ENCODE assay signal across 8 cellular contexts in the genomic region with DNA sequence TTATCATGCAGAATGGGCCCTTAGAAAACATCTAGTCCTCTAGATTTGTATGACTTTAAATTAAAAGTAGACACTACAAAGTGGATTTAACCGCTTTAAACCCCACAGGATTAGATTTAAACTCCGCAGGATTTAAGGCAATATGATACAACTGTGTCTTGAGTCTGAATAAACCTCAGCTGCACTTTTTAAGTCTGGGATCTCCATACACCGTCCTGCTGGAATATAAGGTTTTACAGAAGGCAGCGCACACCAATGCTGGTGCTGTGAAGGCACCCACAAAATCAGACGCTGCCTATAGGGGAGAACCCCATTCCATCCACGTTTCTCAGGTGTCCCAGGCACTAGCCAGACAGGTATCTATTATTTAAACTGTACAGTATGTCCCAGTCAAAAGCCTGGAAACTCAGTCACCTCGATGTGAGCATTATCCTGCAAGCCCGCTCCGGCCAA. TPM values are rescaled to one million over a fixed set of nuclear protein-coding genes. Genes with fewer than 3 reads are reported as not detected.
DNase-seq lines count a peak whose midpoint lies in the region; ATAC-seq, FAIRE-seq and TF ChIP-seq lines count a peak whose summit lies in the region.

No MANE protein-coding gene starts in this region.

- TF ChIP-seq CTCF in A549 (IDR thresholded peaks at IDR 0.05) (no peak), HL-60 (IDR thresholded peaks at IDR 0.05; ENCODE audit: insufficient read depth, low read length) (no peak), body of pancreas (IDR thresholded peaks at IDR 0.05) (no peak), lower leg skin (IDR thresholded peaks at IDR 0.05) (no peak), transverse colon (IDR thresholded peaks at IDR 0.05) (no peak)

- H3K27me3 ChIP-seq in HL-60 (ENCODE audit: insufficient read depth, poor library complexity, severe bottlenecking), result no peaks in the 10 kb centered on the region
- H3K27me3 ChIP-seq in body of pancreas, result no peaks in the 10 kb centered on the region
- no peaks in the 10 kb centered on the region for H3K27me3 ChIP-seq in transverse colon

- peak overlapping the region; percentile 83 to 91 for H3K27ac ChIP-seq in A549
- no peak overlapping the region for H3K27ac ChIP-seq in HL-60 (replicated peaks)
- H3K27ac ChIP-seq in body of pancreas, result peak overlapping the region in 3 of 4 donors; percentile 72 to 85 (median 76)
- peak overlapping the region; percentile 86 to 93 (median 90) for H3K27ac ChIP-seq in transverse colon

- peak; percentile 1 to 37; a peak in 3 of 6 replicates for ATAC-seq in A549
- no peak for ATAC-seq in body of pancreas
- no peak for ATAC-seq in GM18861 (IDR thresholded peaks at IDR 0.05; ENCODE audit: unreplicated experiment)

- H3K36me3 ChIP-seq in body of pancreas (replicated peaks in 1 of 2; ENCODE audit: insufficient read depth in 1 of 2, low read depth in 2 of 2) (no peaks in the 10 kb centered on the region), transverse colon (no peaks in the 10 kb centered on the region)

- DNase-seq in A549 (ENCODE audit: low read depth in 1 of 2, low spot score in 1 of 2) (peak in 1 of 2 experiments; percentile 1), HL-60 (ENCODE audit: low read depth in 1 of 2, low spot score in 1 of 2) (no peak), body of pancreas (no peak), lower leg skin (ENCODE audit: low spot score in 2 of 2) (no peak), transverse colon (no peak), retina (no peak)
- DNase-seq in stimulated activated CD4-positive, alpha-beta T cell treated with anti-CD3 and anti-CD28 coated beads, Interleukin-4, amount 100 ng/mL, for 24 hours, result no peak

- no peak for TF ChIP-seq RAD21 in A549 (conservative IDR thresholded peaks at IDR 0.05 in 1 of 2, IDR thresholded peaks at IDR 0.05 in 1 of 2)

- no peak for FAIRE-seq in A549 (lab: Jason Lieb, UNC)

- H3K4me3 ChIP-seq in A549 (peak overlapping the region; percentile 93), HL-60 (replicated peaks; ENCODE audit: insufficient read depth, low read length) (peak overlapping the region; percentile 93), body of pancreas (peak overlapping the region; percentile 92 to 98), lower leg skin (ENCODE audit: low read depth, poor library complexity, severe bottlenecking) (peak overlapping the region; percentile 89), transverse colon (peak overlapping the region; percentile 77 to 93 (median 90))

- TF ChIP-seq EP300 in A549 (IDR thresholded peaks at IDR 0.05) (no peak), transverse colon (IDR thresholded peaks at IDR 0.05; ENCODE audit: low read depth) (no peak)

- CTCF ChIA-PET in A549 (lab: Yijun Ruan, JAX), result no interaction called here

- H3K4me1 ChIP-seq in A549 (peaks cover 11% of the 10 kb centered on the region), body of pancreas (peaks cover 16% of the 10 kb centered on the region), transverse colon (peaks cover 0 to 33% (median 7%) of the 10 kb centered on the region in 4 donors)

- peak overlapping the region; percentile 93 for H3K4me2 ChIP-seq in A549

- H3K9me3 ChIP-seq in A549, result no peaks in the 10 kb centered on the region; the same call in 2 of the 3 replicates
- H3K9me3 ChIP-seq in body of pancreas, result no peaks in the 10 kb centered on the region
- no peaks in the 10 kb centered on the region for H3K9me3 ChIP-seq in transverse colon

- in situ Hi-C loops in transverse colon (cut with MboI; ENCODE audit: low pct_ligation_motif_present in 1 of 4, low pct_unique_long_range_greater_than_20kb in 1 of 4, low sequenced_read_pairs in 3 of 4), result no loop called here

- WGBS in A549 (ENCODE audit: missing lambda C conversion rate), result 46% methylated on average over 8 of the region's 9 CpGs
- 17 to 18% methylated on average over 9 of the region's 9 CpGs for WGBS in body of pancreas, 2 donors
- WGBS in lower leg skin, 2 donors, result 12 to 16% methylated on average over 9 of the region's 9 CpGs
- WGBS in transverse colon (ENCODE audit: low coverage in 1 of 2), 2 donors, result 14 to 23% methylated on average over 2 to 9 of the region's 9 CpGs

- TF ChIP-seq POLR2A in A549 (IDR thresholded peaks at IDR 0.05; ENCODE audit: low read length) (no peak), body of pancreas (IDR thresholded peaks at IDR 0.05) (no peak), lower leg skin (IDR thresholded peaks at IDR 0.05) (no peak), transverse colon (IDR thresholded peaks at IDR 0.05) (no peak)

- POLR2A ChIA-PET in A549 (lab: Yijun Ruan, JAX), result interaction anchor here (1.8 kb wide), 1 partner anchor 11 kb away, joined by 8 read pairs; no protein-coding TSS in a partner anchor

- intact Hi-C loops in body of pancreas (cut with DNase I), result no loop called here
- intact Hi-C loops in lower leg skin (cut with DNase I; ENCODE audit: low total_unique reads), result no loop called here
- intact Hi-C loops in transverse colon (cut with DNase I; ENCODE audit: low total_unique reads), result loop anchor here (5.0 kb wide), 1 partner anchor 71 kb away; the partner anchor contains the start of gene ABHD5

TF ChIP-seq in A549, 52 proteins besides CTCF, POLR2A, EP300 and RAD21:
- TF ChIP-seq NR3C1 (IDR thresholded peaks at IDR 0.05), result no peak
- TF ChIP-seq NPAS2 (CRISPR knock-in tag; IDR thresholded peaks at IDR 0.05; ENCODE audit: borderline replicate concordance), result no peak
- no peak for TF ChIP-seq RNF2 (IDR thresholded peaks at IDR 0.05; ENCODE audit: borderline replicate concordance, low read depth)
- no peak for TF ChIP-seq RFX5 (IDR thresholded peaks at IDR 0.05)
- no peak for TF ChIP-seq MYC (IDR thresholded peaks at IDR 0.05; ENCODE audit: borderline replicate concordance, low read length)
- TF ChIP-seq CBX8 (IDR thresholded peaks at IDR 0.05), result no peak
- no peak for TF ChIP-seq KDM1A (IDR thresholded peaks at IDR 0.05; ENCODE audit: low read depth)
- TF ChIP-seq TFCP2L1 (CRISPR knock-in tag; IDR thresholded peaks at IDR 0.05), result no peak
- TF ChIP-seq ELK1 (IDR thresholded peaks at IDR 0.05; ENCODE audit: low read depth, low read length), result no peak

RNA-seq across cellular contexts. Expression of gene ANO10, which starts 0.8 kb away (rescaled TPM):
- polyA plus RNA-seq in A549 (2011; rRNA removed) (19.9 and 22.8 TPM in 2 replicates), A549 (2017; fragmentation: RNase III; extraction: RNeasy Plus Mini Kit Qiagen cat#74134 plus additional on column Dnase treatment) (19.9 to 20.8 TPM (median 20.0 TPM) in 3 replicates)
- 6.2 and 8.2 TPM in 2 replicates for polyA plus RNA-seq in A549 (2012; cell fraction: cytosol; rRNA removed)
- polyA plus RNA-seq in A549 (2012; cell fraction: nucleus; rRNA removed), result 14.5 and 15.2 TPM in 2 replicates
- 21.6 and 22.9 TPM in 2 replicates for polyA minus RNA-seq in A549 (2011; rRNA and poly(A)+ RNA removed)
- total RNA-seq in body of pancreas (10 to 100 TPM; 14.3 to 16.2 TPM), lower leg skin (10 to 100 TPM; 31.6 to 41.5 (median 37.5) TPM), transverse colon (10 to 100 TPM; 20.9 to 70.5 (median 48.0) TPM)

Comparison
In these comparisons a context has a peak if more than half of its experiments do, and no peak if none do; other contexts are left out.
1. ATAC-seq: peak in A549 (2 of 2); none in body of pancreas (single experiment) and GM18861 (single experiment).
2. Peak in every context shown above with its lines, with median percentiles within 50 percentile points of each other: H3K4me3 ChIP-seq.